ENCODE assay signal across 10 cellular contexts in genomic region chr18:7626922-7627440, GRCh38. TPM values are rescaled to one million over a fixed set of nuclear protein-coding genes. Genes with fewer than 3 reads are reported as not detected.
DNase-seq lines count a peak whose midpoint lies in the region; ATAC-seq and TF ChIP-seq lines count a peak whose summit lies in the region.
"Had no signal": no experiment of that assay in that cellular context is flagged by ENCODE, and none has a peak within 500 bp of the region (broad histone marks: within the 10 kb centered on the region; RNA-seq: fewer than 3 reads in every experiment).

No MANE protein-coding gene starts in this region.

- no peak overlapping the region for H3K27ac ChIP-seq in brain microvascular endothelial cell
- H3K27ac ChIP-seq in aorta (ENCODE audit: low read depth in 1 of 2, low read length in 2 of 2) = no peak overlapping the region

- H3K36me3 ChIP-seq in brain microvascular endothelial cell (replicated peaks) (no peaks in the 10 kb centered on the region), aorta (ENCODE audit: control insufficient read depth in 1 of 2, insufficient read depth in 2 of 2, low read length in 1 of 2) (no peaks in the 10 kb centered on the region)
- H3K36me3 ChIP-seq: esophagus squamous epithelium had no signal

- in situ Hi-C loops in brain microvascular endothelial cell (cut with HindIII; ENCODE audit: low pct_ligation_motif_present, low sequenced_read_pairs) = no loop called here

- H3K27me3 ChIP-seq in brain microvascular endothelial cell (replicated peaks) = no peaks in the 10 kb centered on the region
- H3K27me3 ChIP-seq in aorta (ENCODE audit: control insufficient read depth in 1 of 2, insufficient read depth in 2 of 2, low read length in 1 of 2) = no peaks in the 10 kb centered on the region
- H3K27me3 ChIP-seq: esophagus squamous epithelium had no signal

- peak; percentile 48 for ATAC-seq in aorta (ENCODE audit: low FRiP score)
- ATAC-seq: GM12878 had no signal

- H3K27me3 Mint-ChIP-seq in activated CD4-positive, alpha-beta memory T cell treated with anti-CD3 and anti-CD28 coated beads, Interleukin-2, amount 10 ng/mL, durations not matched to agents 7 days and 5 days = no peaks in the 10 kb centered on the region

- peaks cover 0 to 6% of the 10 kb centered on the region in 2 donors for H3K4me1 ChIP-seq in aorta (ENCODE audit: control insufficient read depth in 1 of 2, insufficient read depth in 2 of 2, low read length in 2 of 2)

- POLR2A ChIA-PET in activated CD4-positive, alpha-beta memory T cell treated with anti-CD3 and anti-CD28 coated beads, Interleukin-2, amount 10 ng/mL, durations not matched to agents 7 days and 5 days (lab: Charles Lee) = no interaction called here

- no peaks in the 10 kb centered on the region for H3K36me3 Mint-ChIP-seq in activated CD4-positive, alpha-beta memory T cell treated with anti-CD3 and anti-CD28 coated beads, Interleukin-2, amount 10 ng/mL, durations not matched to agents 7 days and 5 days (ENCODE audit: low read depth)

- no peak overlapping the region for H3K4me3 ChIP-seq in brain microvascular endothelial cell (ENCODE audit: low read depth, low read length)
- H3K4me3 ChIP-seq in aorta (ENCODE audit: low read length in 2 of 2) = no peak overlapping the region
- H3K4me3 ChIP-seq: esophagus squamous epithelium, GM12878 had no signal

- intact Hi-C loops in aorta (cut with DNase I) = no loop called here

- peak; percentile 65 for TF ChIP-seq CTCF in brain microvascular endothelial cell (IDR thresholded peaks at IDR 0.05; ENCODE audit: low read depth, low read length, missing control alignments)

- H3K4me1 Mint-ChIP-seq in activated CD4-positive, alpha-beta memory T cell treated with anti-CD3 and anti-CD28 coated beads, Interleukin-2, amount 10 ng/mL, durations not matched to agents 7 days and 5 days = no peaks in the 10 kb centered on the region

- H3K9me3 ChIP-seq in aorta (ENCODE audit: control insufficient read depth, low read length) = no peaks in the 10 kb centered on the region
- H3K9me3 ChIP-seq: esophagus squamous epithelium had no signal

- no peaks in the 10 kb centered on the region for H3K9me3 Mint-ChIP-seq in activated CD4-positive, alpha-beta memory T cell treated with anti-CD3 and anti-CD28 coated beads, Interleukin-2, amount 10 ng/mL, durations not matched to agents 7 days and 5 days

- WGBS in aorta, 2 donors = 72 to 74% methylated on average over 5 of the region's 5 CpGs

- CTCF ChIA-PET in activated CD4-positive, alpha-beta memory T cell treated with anti-CD3 and anti-CD28 coated beads, Interleukin-2, amount 10 ng/mL, durations not matched to agents 7 days and 5 days (lab: Charles Lee) = no interaction called here

- H3K27ac Mint-ChIP-seq in activated CD4-positive, alpha-beta memory T cell treated with anti-CD3 and anti-CD28 coated beads, Interleukin-2, amount 10 ng/mL, durations not matched to agents 7 days and 5 days = no peak overlapping the region

- H3K4me3 Mint-ChIP-seq in activated CD4-positive, alpha-beta memory T cell treated with anti-CD3 and anti-CD28 coated beads, Interleukin-2, amount 10 ng/mL, durations not matched to agents 7 days and 5 days = no peak overlapping the region

- DNase-seq in SKM-1 treated with dmso at 0.1 percent for 144 hours (lab: John Stamatoyannopoulos, UW; ENCODE audit: unreplicated experiment) = peak; percentile 41
- no peak for DNase-seq in SKM-1 (lab: John Stamatoyannopoulos, UW; ENCODE audit: unreplicated experiment)
- DNase-seq in brain microvascular endothelial cell = peak; percentile 51
- peak; percentile 67 for DNase-seq in iPS-NIHi7 (ENCODE audit: extremely low spot score)
- no peak for DNase-seq in aorta
- DNase-seq in NCI-H128 (lab: John Stamatoyannopoulos, UW; ENCODE audit: unreplicated experiment) = no peak
- no peak for DNase-seq in NCI-H1105 treated with DMSO at 0.1 percent for 48 hours (lab: John Stamatoyannopoulos, UW)
- DNase-seq in activated CD4-positive, alpha-beta memory T cell treated with anti-CD3 and anti-CD28 coated beads, Interleukin-2, amount 10 ng/mL, durations not matched to agents 7 days and 5 days = no peak
- DNase-seq: esophagus squamous epithelium had no signal

RNA-seq across cellular contexts. Expression of gene PTPRM, which starts 59.9 kb away (rescaled TPM):
- total RNA-seq in aorta = 10 to 100 TPM; 86.3 to 98.9 TPM
- polyA plus RNA-seq in aorta = 10 to 100 TPM; 10.6 to 44.9 TPM
- total RNA-seq in activated CD4-positive, alpha-beta memory T cell treated with anti-CD3 and anti-CD28 coated beads, Interleukin-2, amount 10 ng/mL, durations not matched to agents 7 days and 5 days = 10 to 100 TPM in 1 of 2 experiments, 1 to 10 TPM in 1; 9.3 to 12.3 TPM

Comparison
In these comparisons a context has a peak if more than half of its experiments do, and no peak if none do; other contexts are left out.
1. DNase-seq: peak in SKM-1 treated with dmso at 0.1 percent for 144 hours (single experiment), brain microvascular endothelial cell (single experiment) and iPS-NIHi7 (single experiment); none in SKM-1 (single experiment), aorta (0 of 2), NCI-H128 (single experiment), NCI-H1105 treated with DMSO at 0.1 percent for 48 hours (single experiment) and activated CD4-positive, alpha-beta memory T cell treated with anti-CD3 and anti-CD28 coated beads, Interleukin-2, amount 10 ng/mL, durations not matched to agents 7 days and 5 days (single experiment).
2. RNA of gene PTPRM, which starts 59.9 kb away (total RNA-seq): 86.3 to 98.9 TPM in aorta; 9.3 to 12.3 TPM in activated CD4-positive, alpha-beta memory T cell treated with anti-CD3 and anti-CD28 coated beads, Interleukin-2, amount 10 ng/mL, durations not matched to agents 7 days and 5 days; every median in the first group is over 4 times any median in the second.